1 cellular context compared by ENCODE assay signal in the genomic region with DNA sequence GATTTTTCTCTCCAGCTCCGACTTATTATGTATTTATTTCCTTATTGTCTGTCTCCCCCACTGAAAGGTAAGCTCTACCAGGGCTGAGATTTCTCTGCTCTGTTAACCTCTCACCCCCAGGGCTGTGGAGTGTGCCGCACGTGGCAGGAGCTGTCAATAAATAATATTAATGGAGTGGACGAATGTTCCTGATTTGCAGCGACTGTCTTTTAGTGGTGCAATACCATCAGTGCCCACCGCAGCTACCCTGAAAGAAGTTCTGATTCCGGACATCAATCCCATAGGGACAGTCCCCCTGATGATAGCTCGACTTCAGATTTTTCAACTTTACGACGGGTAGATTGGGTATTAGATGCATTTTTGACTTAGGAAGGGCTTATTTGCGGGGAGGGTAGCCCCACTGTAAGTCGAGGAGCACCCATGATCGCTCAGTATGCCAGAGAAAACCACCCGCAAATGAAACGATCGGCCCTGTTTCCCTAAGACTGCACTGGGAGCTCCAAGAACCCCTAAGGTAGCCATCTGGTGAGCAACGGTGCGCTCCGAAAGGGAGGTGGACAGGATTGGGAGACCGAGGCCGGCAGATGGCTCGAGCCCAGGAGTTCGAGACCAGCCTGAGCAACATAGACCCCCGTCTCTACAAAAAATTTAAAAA.
TF ChIP-seq lines count a peak whose summit lies in the region.

No MANE protein-coding gene starts in this region.

TF ChIP-seq in liver, 16 proteins besides CTCF, POLR2A, EP300 and RAD21 (continued from another document):
- TF ChIP-seq, protein P1, sequence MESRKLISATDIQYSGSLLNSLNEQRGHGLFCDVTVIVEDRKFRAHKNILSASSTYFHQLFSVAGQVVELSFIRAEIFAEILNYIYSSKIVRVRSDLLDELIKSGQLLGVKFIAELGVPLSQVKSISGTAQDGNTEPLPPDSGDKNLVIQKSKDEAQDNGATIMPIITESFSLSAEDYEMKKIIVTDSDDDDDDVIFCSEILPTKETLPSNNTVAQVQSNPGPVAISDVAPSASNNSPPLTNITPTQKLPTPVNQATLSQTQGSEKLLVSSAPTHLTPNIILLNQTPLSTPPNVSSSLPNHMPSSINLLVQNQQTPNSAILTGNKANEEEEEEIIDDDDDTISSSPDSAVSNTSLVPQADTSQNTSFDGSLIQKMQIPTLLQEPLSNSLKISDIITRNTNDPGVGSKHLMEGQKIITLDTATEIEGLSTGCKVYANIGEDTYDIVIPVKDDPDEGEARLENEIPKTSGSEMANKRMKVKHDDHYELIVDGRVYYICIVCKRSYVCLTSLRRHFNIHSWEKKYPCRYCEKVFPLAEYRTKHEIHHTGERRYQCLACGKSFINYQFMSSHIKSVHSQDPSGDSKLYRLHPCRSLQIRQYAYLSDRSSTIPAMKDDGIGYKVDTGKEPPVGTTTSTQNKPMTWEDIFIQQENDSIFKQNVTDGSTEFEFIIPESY (IDR thresholded peaks at IDR 0.05) = no peak
